In the genomic region with DNA sequence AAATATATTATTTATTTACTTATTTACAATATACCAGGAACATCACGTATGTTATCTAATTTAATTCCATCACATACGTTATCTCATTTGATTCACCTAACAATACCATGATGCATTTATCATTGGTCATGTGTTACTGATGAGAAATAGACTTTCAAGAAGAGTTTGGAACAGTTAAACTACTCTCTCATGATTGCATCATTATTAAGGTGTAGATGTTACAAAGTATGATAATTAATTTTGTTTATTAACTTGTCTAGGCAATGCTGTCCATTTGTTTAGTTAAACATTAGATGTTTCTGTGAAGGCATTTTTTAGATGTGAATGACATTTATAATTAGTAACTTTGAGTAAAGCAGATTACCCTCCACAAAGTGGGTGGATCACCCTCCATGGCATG, we compare ENCODE assay signal across 2 cellular contexts.
TF ChIP-seq lines count a peak whose summit lies in the region.

No MANE protein-coding gene starts in this region.

TF ChIP-seq in HepG2, 621 proteins besides CTCF, POLR2A, EP300 and RAD21:
- TF ChIP-seq, protein P1, sequence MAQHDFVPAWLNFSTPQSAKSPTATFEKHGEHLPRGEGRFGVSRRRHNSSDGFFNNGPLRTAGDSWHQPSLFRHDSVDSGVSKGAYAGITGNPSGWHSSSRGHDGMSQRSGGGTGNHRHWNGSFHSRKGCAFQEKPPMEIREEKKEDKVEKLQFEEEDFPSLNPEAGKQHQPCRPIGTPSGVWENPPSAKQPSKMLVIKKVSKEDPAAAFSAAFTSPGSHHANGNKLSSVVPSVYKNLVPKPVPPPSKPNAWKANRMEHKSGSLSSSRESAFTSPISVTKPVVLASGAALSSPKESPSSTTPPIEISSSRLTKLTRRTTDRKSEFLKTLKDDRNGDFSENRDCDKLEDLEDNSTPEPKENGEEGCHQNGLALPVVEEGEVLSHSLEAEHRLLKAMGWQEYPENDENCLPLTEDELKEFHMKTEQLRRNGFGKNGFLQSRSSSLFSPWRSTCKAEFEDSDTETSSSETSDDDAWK (CRISPR knock-in tag; IDR thresholded peaks at IDR 0.05) = no peak
- TF ChIP-seq ZSCAN21 (CRISPR knock-in tag; IDR thresholded peaks at IDR 0.05; ENCODE audit: borderline replicate concordance) (no peak), ATF7 (IDR thresholded peaks at IDR 0.05) (peak; percentile 69), ATF7 (CRISPR knock-in tag; IDR thresholded peaks at IDR 0.05) (no peak), MIER2 (CRISPR knock-in tag; IDR thresholded peaks at IDR 0.05) (no peak), ZNF343 (CRISPR knock-in tag; IDR thresholded peaks at IDR 0.05) (no peak), CEBPB (IDR thresholded peaks at IDR 0.05; ENCODE audit: borderline replicate concordance, low read depth, low read length) (peak; percentile 32; the same call in 1 of the 2 replicates), IRF2 (CRISPR knock-in tag; IDR thresholded peaks at IDR 0.05) (no peak), CBFB (CRISPR knock-in tag; IDR thresholded peaks at IDR 0.05) (no peak), ZNF780A (CRISPR knock-in tag; IDR thresholded peaks at IDR 0.05) (no peak), ZFP82 (CRISPR knock-in tag; IDR thresholded peaks at IDR 0.05; ENCODE audit: borderline replicate concordance) (no peak)
- TF ChIP-seq, protein P2, sequence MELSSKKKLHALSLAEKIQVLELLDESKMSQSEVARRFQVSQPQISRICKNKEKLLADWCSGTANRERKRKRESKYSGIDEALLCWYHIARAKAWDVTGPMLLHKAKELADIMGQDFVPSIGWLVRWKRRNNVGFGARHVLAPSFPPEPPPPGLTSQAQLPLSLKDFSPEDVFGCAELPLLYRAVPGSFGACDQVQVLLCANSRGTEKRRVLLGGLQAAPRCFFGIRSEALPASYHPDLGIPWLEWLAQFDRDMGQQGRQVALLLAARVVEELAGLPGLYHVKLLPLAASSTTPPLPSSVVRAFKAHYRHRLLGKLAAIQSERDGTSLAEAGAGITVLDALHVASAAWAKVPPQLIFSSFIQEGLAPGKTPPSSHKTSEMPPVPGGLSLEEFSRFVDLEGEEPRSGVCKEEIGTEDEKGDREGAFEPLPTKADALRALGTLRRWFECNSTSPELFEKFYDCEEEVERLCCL (CRISPR knock-in tag; IDR thresholded peaks at IDR 0.05; ENCODE audit: borderline replicate concordance) = no peak

TF ChIP-seq in K562, 482 proteins besides CTCF, POLR2A, EP300 and RAD21:
- TF ChIP-seq, protein P3, sequence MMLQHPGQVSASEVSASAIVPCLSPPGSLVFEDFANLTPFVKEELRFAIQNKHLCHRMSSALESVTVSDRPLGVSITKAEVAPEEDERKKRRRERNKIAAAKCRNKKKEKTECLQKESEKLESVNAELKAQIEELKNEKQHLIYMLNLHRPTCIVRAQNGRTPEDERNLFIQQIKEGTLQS (IDR thresholded peaks at IDR 0.05) = peak; percentile 29; the same call in 1 of the 2 replicates
- TF ChIP-seq, protein P3 (CRISPR knock-in tag; conservative IDR thresholded peaks at IDR 0.05) = no peak
- TF ChIP-seq CREM (IDR thresholded peaks at IDR 0.05; ENCODE audit: low read depth) = no peak
- no peak for TF ChIP-seq CEBPG (CRISPR knock-in tag; IDR thresholded peaks at IDR 0.05)
- TF ChIP-seq CEBPG (tag; conservative IDR thresholded peaks at IDR 0.05 in 1 of 2, IDR thresholded peaks at IDR 0.05 in 1 of 2) = peak in 1 of 2 experiments; percentile 58; a peak in 2 of 4 replicates
TF ChIP-seq in K562: peak in this region for 2.
